In the genomic region with DNA sequence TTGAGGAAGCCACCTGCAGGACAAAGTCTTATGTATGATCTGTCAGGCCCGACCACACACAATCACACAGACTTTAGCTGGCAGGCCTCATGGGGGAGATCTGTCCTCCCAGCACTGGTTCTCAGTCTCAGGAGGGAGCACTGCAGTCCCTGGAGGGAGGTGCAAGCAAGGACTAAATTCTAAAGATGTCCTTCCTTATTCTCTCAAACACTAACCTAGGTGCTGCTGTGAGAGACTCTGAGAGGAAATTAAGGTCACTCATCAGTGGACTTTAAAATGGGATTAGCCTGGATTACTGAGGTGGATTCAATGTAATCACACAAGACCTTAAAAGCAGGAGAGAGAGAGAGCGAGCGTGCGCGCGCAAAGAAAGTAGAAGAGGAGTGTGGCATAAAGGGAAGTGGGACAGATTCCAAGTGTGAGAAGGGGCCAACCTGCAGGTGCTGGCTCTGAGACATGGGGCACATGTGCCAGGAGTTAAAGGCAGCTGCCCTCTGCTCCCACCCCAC, we compare ENCODE assay signal across 9 cellular contexts. TPM values are rescaled to one million over a fixed set of nuclear protein-coding genes. Genes with fewer than 3 reads are reported as not detected.
DNase-seq lines count a peak whose midpoint lies in the region; ATAC-seq and TF ChIP-seq lines count a peak whose summit lies in the region.
"Had no signal": no experiment of that assay in that cellular context is flagged by ENCODE, and none has a peak within 500 bp of the region (broad histone marks: within the 10 kb centered on the region; RNA-seq: fewer than 3 reads in every experiment).

No MANE protein-coding gene starts in this region.

- ATAC-seq in GM18511 (IDR thresholded peaks at IDR 0.05; ENCODE audit: unreplicated experiment) (peak; percentile 60), HG02588 (IDR thresholded peaks at IDR 0.05; ENCODE audit: unreplicated experiment) (peak; percentile 67), mucosa of descending colon (peak; percentile 80)

- H3K27ac ChIP-seq in VCaP = peak overlapping the region; percentile 11; the same call in 1 of the 2 replicates
- H3K27ac ChIP-seq: suprapubic skin had no signal

- intact Hi-C loops in mucosa of descending colon (cut with DNase I, micrococcal nuclease) = no loop called here

- H3K36me3 ChIP-seq in mucosa of descending colon (ENCODE audit: low read depth) = no peaks in the 10 kb centered on the region

- no peaks in the 10 kb centered on the region for H3K9me3 ChIP-seq in mucosa of descending colon
- H3K9me3 ChIP-seq: suprapubic skin had no signal

- TF ChIP-seq CTCF in VCaP (conservative IDR thresholded peaks at IDR 0.05) = no peak
- TF ChIP-seq CTCF in mucosa of descending colon (IDR thresholded peaks at IDR 0.05) = no peak

- peaks cover 5% of the 10 kb centered on the region for H3K4me1 ChIP-seq in mucosa of descending colon (ENCODE audit: low read depth)
- H3K4me1 ChIP-seq: suprapubic skin had no signal

- peak in 2 of 3 donors; percentile 42 to 60 for DNase-seq in mucosa of descending colon
- DNase-seq in C1 segment of cervical spinal cord (lab: John Stamatoyannopoulos, UW) = no peak
- no peak for DNase-seq in amniotic stem cell (lab: John Stamatoyannopoulos, UW)
- no peak for DNase-seq in activated CD4-positive, CD25-positive, alpha-beta regulatory T cell (lab: John Stamatoyannopoulos, UW)
- DNase-seq: KG1 had no signal

- no peak overlapping the region for H3K4me3 ChIP-seq in mucosa of descending colon
- H3K4me3 ChIP-seq: suprapubic skin had no signal

RNA-seq across cellular contexts. Expression of a gene that starts 14.3 kb away (rescaled TPM):
- total RNA-seq in mucosa of descending colon = 10 to 100 TPM; 37.9 to 55.4 (median 47.3) TPM

RNA-seq across cellular contexts. Expression of a gene that starts 26.5 kb away (rescaled TPM):
- total RNA-seq in mucosa of descending colon = under 1 TPM in 2 of 3 donors, not detected in 1; 0.03 TPM

RNA-seq across cellular contexts. Expression of a gene that starts 48.9 kb away (rescaled TPM):
- total RNA-seq in mucosa of descending colon = 10 to 100 TPM; 22.4 to 38.8 (median 23.9) TPM

Comparison
In these comparisons a context has a peak if more than half of its experiments do, and no peak if none do; other contexts are left out.
1. DNase-seq: peak in mucosa of descending colon (2 of 3); none in C1 segment of cervical spinal cord (0 of 14), amniotic stem cell (single experiment) and activated CD4-positive, CD25-positive, alpha-beta regulatory T cell (0 of 4).
2. Peak in every context shown above with its lines, with median percentiles within 50 percentile points of each other: ATAC-seq.